15 cellular contexts compared by ENCODE assay signal in the genomic region with DNA sequence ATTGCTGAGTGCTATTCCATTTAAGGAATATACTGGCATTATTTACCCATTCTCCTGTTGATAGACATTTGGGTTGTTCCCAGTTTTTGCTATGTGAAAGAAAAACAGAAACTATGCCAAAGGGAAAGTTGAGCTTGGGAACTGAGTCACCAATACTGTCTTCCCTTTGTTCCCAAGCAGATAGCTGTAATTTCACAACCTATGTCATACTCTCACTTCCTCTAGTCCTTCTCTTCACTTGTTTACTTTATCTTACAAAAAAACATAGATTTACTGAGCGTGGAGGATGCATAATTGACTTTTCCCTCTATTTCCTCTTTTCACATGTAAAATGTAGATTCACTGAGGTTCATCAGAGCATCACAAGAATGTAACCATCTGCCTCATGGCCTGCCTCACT. TPM values are rescaled to one million over a fixed set of nuclear protein-coding genes. Genes with fewer than 3 reads are reported as not detected.
DNase-seq lines count a peak whose midpoint lies in the region; TF ChIP-seq lines count a peak whose summit lies in the region.
"Had no signal": no experiment of that assay in that cellular context is flagged by ENCODE, and none has a peak within 500 bp of the region (broad histone marks: within the 10 kb centered on the region; RNA-seq: fewer than 3 reads in every experiment).

No MANE protein-coding gene starts in this region.

- no peak overlapping the region for H3K4me3 ChIP-seq in foreskin fibroblast (ENCODE audit: low read depth in 1 of 2, low read length in 2 of 2)
- H3K4me3 ChIP-seq: body of pancreas, SJSA1 had no signal

- DNase-seq in HT1080 (ENCODE audit: low read depth) (peak; percentile 59), SKM-1 (lab: John Stamatoyannopoulos, UW; ENCODE audit: unreplicated experiment) (peak; percentile 58), foreskin fibroblast (peak; percentile 1 to 5), stromal cell of bone marrow (ENCODE audit: low read depth) (peak; percentile 17), NCI-H345 treated with DMSO at 0.1 percent for 48 hours (lab: John Stamatoyannopoulos, UW; ENCODE audit: unreplicated experiment) (no peak), NCI-H1436 (lab: John Stamatoyannopoulos, UW) (no peak), NCI-H526 (lab: John Stamatoyannopoulos, UW) (no peak)
- DNase-seq: activated T-cell treated with anti-CD3 and anti-CD28 coated beads, Interleukin-2, amount 50 U/mL, for 24 hours; body of pancreas; COR-L47; kidney; occipital lobe; stimulated activated naive CD8-positive, alpha-beta T cell treated with anti-CD3 and anti-CD28 coated beads, Interleukin-15, amount 100 ng/mL, for 72 hours had no signal

- TF ChIP-seq CTCF in foreskin fibroblast (IDR thresholded peaks at IDR 0.05; ENCODE audit: low read depth, low read length), result no peak

RNA-seq across cellular contexts. Expression of a gene that starts 32.4 kb away (rescaled TPM):
- total RNA-seq in HT1080 (2014; rRNA removed; shearing (Covaris generic)), result 2.3 and 3.6 TPM in 2 replicates
- 1.1 and 2.1 TPM in 2 replicates for polyA plus RNA-seq in HT1080 (2015; cell fraction: cytosol; rRNA removed)
- polyA plus RNA-seq in HT1080 (2015; cell fraction: nucleus; rRNA removed), result 1.4 and 2.7 TPM in 2 replicates
- total RNA-seq: endothelial cell of umbilical vein had no signal

Comparison
In these comparisons a context has a peak if more than half of its experiments do, and no peak if none do; other contexts are left out.
1. DNase-seq: peak in HT1080 (single experiment), SKM-1 (single experiment), foreskin fibroblast (2 of 2) and stromal cell of bone marrow (single experiment); none in NCI-H345 treated with DMSO at 0.1 percent for 48 hours (single experiment), NCI-H1436 (single experiment) and NCI-H526 (0 of 2).